In the genomic region with DNA sequence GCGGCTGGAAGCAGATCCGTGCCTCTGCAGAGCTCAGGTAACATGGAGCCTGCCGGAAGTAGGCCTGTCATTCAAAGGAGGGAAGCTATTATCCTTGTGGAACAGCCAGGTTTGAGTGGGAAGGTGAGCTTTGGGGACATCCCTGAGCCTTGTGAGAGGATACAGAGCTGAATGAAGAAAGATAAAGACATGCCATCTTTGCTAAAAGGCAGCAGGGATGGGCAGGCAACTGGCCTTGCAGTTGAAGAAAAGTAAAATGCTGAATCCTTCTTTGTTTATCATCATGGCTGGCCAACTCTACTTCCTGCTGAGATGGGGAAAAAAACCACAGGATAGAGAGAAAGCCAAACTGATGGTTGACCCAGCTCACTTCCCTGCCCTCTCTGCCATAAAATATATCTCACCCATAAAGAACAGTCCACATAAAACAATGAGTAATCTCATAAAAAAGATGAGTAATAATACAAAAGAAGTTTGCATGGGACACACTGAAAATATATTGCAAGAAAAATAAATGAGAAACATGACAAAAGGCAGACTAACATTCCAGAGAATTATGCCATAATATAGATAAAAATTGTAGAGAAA, we compare ENCODE assay signal across 13 cellular contexts.
A peak's percentile ranks its signal among the peaks of the same experiment; 100 is the strongest.
DNase-seq lines count a peak whose midpoint lies in the region; ATAC-seq, FAIRE-seq and TF ChIP-seq lines count a peak whose summit lies in the region.
"Had no signal": no experiment of that assay in that cellular context is flagged by ENCODE, and none has a peak within 500 bp of the region (broad histone marks: within the 10 kb centered on the region; RNA-seq: fewer than 3 reads in every experiment).

No MANE protein-coding gene starts in this region.

- no peaks in the 10 kb centered on the region for H3K36me3 ChIP-seq in PC-3 (ENCODE audit: low read depth, low read length)

- no peak overlapping the region for H2AFZ ChIP-seq in PC-3 (ENCODE audit: low read length)
- H2AFZ ChIP-seq: parathyroid adenoma had no signal

- intact Hi-C loops in PC-3 (cut with micrococcal nuclease): loop anchor here (1.0 kb wide), 1 partner anchor 28 kb away; no protein-coding TSS in a partner anchor
- intact Hi-C loops in activated T-helper 1 cell treated with anti-CD3 and anti-CD28 coated beads, Interleukin-12 subunit alpha, Interleukin-12 subunit beta, Interleukin-2, Interleukin-4 antibody, amounts not matched to agents 30 ng/mL and 10 ng/mL and 1 ng/mL, durations not matched to agents 14 hours and 24 hours and 36 hours (cut with micrococcal nuclease): no loop called here

- no peaks in the 10 kb centered on the region for H3K4me1 Mint-ChIP-seq in activated T-helper 1 cell treated with anti-CD3 and anti-CD28 coated beads, Interleukin-12 subunit alpha, Interleukin-12 subunit beta, Interleukin-2, Interleukin-4 antibody, amounts not matched to agents 30 ng/mL and 10 ng/mL and 1 ng/mL, durations not matched to agents 14 hours and 24 hours and 36 hours (ENCODE audit: low read depth)

- H3K9me3 ChIP-seq in PC-3 (ENCODE audit: low read length): no peaks in the 10 kb centered on the region

- BruUV-seq in PC-3 (replicated peaks; lab: Mats Ljungman, UMichigan): no TSS peak

- H3K79me2 ChIP-seq in PC-3 (ENCODE audit: low read length): no peaks in the 10 kb centered on the region
- H3K79me2 ChIP-seq: parathyroid adenoma had no signal

- H3K27ac ChIP-seq in PC-3 (ENCODE audit: low read length): peak overlapping the region; percentile 43
- H3K27ac ChIP-seq: parathyroid adenoma had no signal

- H3K4me2 ChIP-seq in PC-3 (ENCODE audit: low read length): peak overlapping the region; percentile 50

- peaks cover 17% of the 10 kb centered on the region for H3K4me1 ChIP-seq in PC-3 (ENCODE audit: insufficient read depth, low read length)
- H3K4me1 ChIP-seq: parathyroid adenoma had no signal

- no peak overlapping the region for H3K4me3 ChIP-seq in PC-3 (ENCODE audit: low read length)

- H4K20me1 ChIP-seq in PC-3 (ENCODE audit: low read length): no peaks in the 10 kb centered on the region

- H3K36me3 Mint-ChIP-seq in activated T-helper 1 cell treated with anti-CD3 and anti-CD28 coated beads, Interleukin-12 subunit alpha, Interleukin-12 subunit beta, Interleukin-2, Interleukin-4 antibody, amounts not matched to agents 30 ng/mL and 10 ng/mL and 1 ng/mL, durations not matched to agents 14 hours and 24 hours and 36 hours (ENCODE audit: low read depth): no peaks in the 10 kb centered on the region

- peaks cover 6% of the 10 kb centered on the region for H3K27me3 Mint-ChIP-seq in activated T-helper 1 cell treated with anti-CD3 and anti-CD28 coated beads, Interleukin-12 subunit alpha, Interleukin-12 subunit beta, Interleukin-2, Interleukin-4 antibody, amounts not matched to agents 30 ng/mL and 10 ng/mL and 1 ng/mL, durations not matched to agents 14 hours and 24 hours and 36 hours (ENCODE audit: insufficient read depth)

- CTCF ChIA-PET in PC-3 (lab: Charles Lee): no interaction called here

- H3K27ac Mint-ChIP-seq in activated T-helper 1 cell treated with anti-CD3 and anti-CD28 coated beads, Interleukin-12 subunit alpha, Interleukin-12 subunit beta, Interleukin-2, Interleukin-4 antibody, amounts not matched to agents 30 ng/mL and 10 ng/mL and 1 ng/mL, durations not matched to agents 14 hours and 24 hours and 36 hours: no peak overlapping the region
- H3K27ac Mint-ChIP-seq: T-helper 1 cell treated with Interleukin-12 subunit alpha and Interleukin-12 subunit beta and Interleukin-4 antibody, amounts not matched to agents 30 μg/mL and 1 μg/mL, for 36 hours had no signal

- H3F3A ChIP-seq in PC-3 (ENCODE audit: low read length, unreplicated experiment): no peaks in the 10 kb centered on the region

- POLR2A ChIA-PET in PC-3 (lab: Charles Lee; ENCODE audit: unreplicated experiment): interaction anchor here (0.6 kb wide), 1 partner anchor 608 kb away, joined by 3 read pairs; no protein-coding TSS in a partner anchor

- no peaks in the 10 kb centered on the region for H3K9me2 ChIP-seq in PC-3 (replicated peaks; ENCODE audit: low read length)

- FAIRE-seq in endometrium (lab: Jason Lieb, UNC): peak; percentile 93
- FAIRE-seq: HepG2 had no signal

- no peak overlapping the region for H3K9ac ChIP-seq in PC-3 (ENCODE audit: low read length)
- H3K9ac ChIP-seq: parathyroid adenoma had no signal

- no peaks in the 10 kb centered on the region for H3K9me3 Mint-ChIP-seq in activated T-helper 1 cell treated with anti-CD3 and anti-CD28 coated beads, Interleukin-12 subunit alpha, Interleukin-12 subunit beta, Interleukin-2, Interleukin-4 antibody, amounts not matched to agents 30 ng/mL and 10 ng/mL and 1 ng/mL, durations not matched to agents 14 hours and 24 hours and 36 hours
- H3K9me3 Mint-ChIP-seq: T-helper 1 cell treated with Interleukin-12 subunit alpha and Interleukin-12 subunit beta and Interleukin-4 antibody, amounts not matched to agents 30 μg/mL and 1 μg/mL, for 36 hours had no signal

- 0 out of 2 replicates have a peak, but pooled peaks cover 2% of the 10 kb centered on the region for H3K27me3 ChIP-seq in PC-3 (ENCODE audit: low read length)

- ATAC-seq in PC-3 (peak; percentile 97), GM18870 (IDR thresholded peaks at IDR 0.05; ENCODE audit: unreplicated experiment) (no peak), HG03457 (IDR thresholded peaks at IDR 0.05; ENCODE audit: unreplicated experiment) (no peak)
- ATAC-seq: HepG2 had no signal

- DNase-seq in GM04504 (ENCODE audit: low read depth) (peak; percentile 94), PC-3 (peak; percentile 87), renal cortical epithelial cell (ENCODE audit: low read depth) (peak; percentile 29), HK-2 (ENCODE audit: unreplicated experiment) (no peak)
- no peak for DNase-seq in activated T-helper 1 cell treated with anti-CD3 and anti-CD28 coated beads, Interleukin-12 subunit alpha, Interleukin-12 subunit beta, Interleukin-2, Interleukin-4 antibody, amounts not matched to agents 30 ng/mL and 10 ng/mL and 1 ng/mL, durations not matched to agents 14 hours and 24 hours and 36 hours (ENCODE audit: low spot score)
- DNase-seq: cortex of kidney, DMS79 treated with DMSO at 0.1 percent for 48 hours had no signal

- no peak overlapping the region for H3K4me3 Mint-ChIP-seq in activated T-helper 1 cell treated with anti-CD3 and anti-CD28 coated beads, Interleukin-12 subunit alpha, Interleukin-12 subunit beta, Interleukin-2, Interleukin-4 antibody, amounts not matched to agents 30 ng/mL and 10 ng/mL and 1 ng/mL, durations not matched to agents 14 hours and 24 hours and 36 hours
- H3K4me3 Mint-ChIP-seq: T-helper 1 cell treated with Interleukin-12 subunit alpha and Interleukin-12 subunit beta and Interleukin-4 antibody, amounts not matched to agents 30 μg/mL and 1 μg/mL, for 36 hours had no signal

- TF ChIP-seq CTCF in PC-3 (conservative IDR thresholded peaks at IDR 0.05; ENCODE audit: low read depth, low read length): no peak

Comparison
In these comparisons a context has a peak if more than half of its experiments do, and no peak if none do; other contexts are left out.
1. DNase-seq: peak in GM04504 (single experiment), PC-3 (single experiment) and renal cortical epithelial cell (single experiment); none in HK-2 (single experiment) and activated T-helper 1 cell treated with anti-CD3 and anti-CD28 coated beads, Interleukin-12 subunit alpha, Interleukin-12 subunit beta, Interleukin-2, Interleukin-4 antibody, amounts not matched to agents 30 ng/mL and 10 ng/mL and 1 ng/mL, durations not matched to agents 14 hours and 24 hours and 36 hours (single experiment).